ENCODE assay signal across 21 cellular contexts in the genomic region with DNA sequence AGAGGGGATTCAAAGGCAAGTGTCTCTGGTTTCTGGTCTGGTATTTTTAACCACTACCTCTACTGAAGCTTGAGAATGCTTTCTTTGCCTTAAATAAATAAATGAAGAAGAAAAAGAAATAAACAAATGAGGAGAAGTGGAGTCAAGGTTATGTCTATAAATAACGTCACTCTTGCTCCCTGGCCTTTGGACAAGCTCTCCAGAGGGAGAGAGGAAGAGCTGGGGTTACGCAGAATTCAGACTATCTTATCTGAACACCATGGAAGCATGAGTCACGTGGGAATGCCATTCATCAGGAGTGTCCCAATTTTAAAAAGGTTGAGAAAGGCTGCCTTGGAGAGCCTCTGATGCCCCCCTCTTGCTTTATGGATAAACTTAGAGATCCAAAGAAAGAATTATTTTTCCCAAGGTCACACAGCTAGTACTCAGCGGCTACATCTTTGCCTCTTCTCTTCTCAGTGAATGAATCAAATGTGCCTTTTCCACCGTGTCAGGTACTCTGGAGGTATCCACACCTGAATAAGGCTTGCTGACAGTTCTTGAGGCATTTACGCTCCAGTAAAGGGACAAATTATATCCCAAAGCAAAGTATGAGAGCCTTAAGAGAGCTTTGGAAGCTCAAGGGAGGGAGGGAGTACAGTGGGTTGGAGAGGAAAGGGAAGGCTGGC. TPM values are rescaled to one million over a fixed set of nuclear protein-coding genes. Genes with fewer than 3 reads are reported as not detected.
DNase-seq lines count a peak whose midpoint lies in the region; ATAC-seq, FAIRE-seq and TF ChIP-seq lines count a peak whose summit lies in the region.
"Had no signal": no experiment of that assay in that cellular context is flagged by ENCODE, and none has a peak within 500 bp of the region (broad histone marks: within the 10 kb centered on the region; RNA-seq: fewer than 3 reads in every experiment).

No MANE protein-coding gene starts in this region.

- H3K27ac Mint-ChIP-seq in activated CD4-positive, alpha-beta memory T cell treated with anti-CD3 and anti-CD28 coated beads for 36 hours, result no peak overlapping the region
- H3K27ac Mint-ChIP-seq: activated naive CD8-positive, alpha-beta T cell treated with anti-CD3 and anti-CD28 coated beads, Interleukin-2, amount 10 ng/mL, durations not matched to agents 7 days and 5 days; activated T-helper 1 cell treated with anti-CD3 and anti-CD28 coated beads, Interleukin-12 subunit alpha, Interleukin-12 subunit beta, Interleukin-2, Interleukin-4 antibody, amounts not matched to agents 30 ng/mL and 10 ng/mL and 1 ng/mL, durations not matched to agents 14 hours and 24 hours and 36 hours; IgD-negative memory B cell had no signal

- peaks cover 23% of the 10 kb centered on the region for H3K27me3 Mint-ChIP-seq in activated CD4-positive, alpha-beta memory T cell treated with anti-CD3 and anti-CD28 coated beads for 36 hours

- no peak for TF ChIP-seq POLR2A in H54 (IDR thresholded peaks at IDR 0.05; ENCODE audit: low read depth, low read length)

- peak; percentile 35 for DNase-seq in ELR (ENCODE audit: low read depth)
- DNase-seq in adipocyte (ENCODE audit: low read depth), result peak; percentile 32
- peak; percentile 72 to 81 for DNase-seq in cardiac muscle cell (ENCODE audit: low read depth in 1 of 2, low spot score in 1 of 2)
- no peak for DNase-seq in H54 (ENCODE audit: insufficient read length, low spot score)
- no peak for DNase-seq in activated CD4-positive, alpha-beta memory T cell treated with anti-CD3 and anti-CD28 coated beads for 36 hours
- no peak for DNase-seq in DMS79 (lab: John Stamatoyannopoulos, UW)
- DNase-seq: activated naive CD8-positive, alpha-beta T cell treated with anti-CD3 and anti-CD28 coated beads, Interleukin-2, amount 10 ng/mL, durations not matched to agents 7 days and 5 days; Caco-2; H7; NCI-H1048; NCI-H82; nucleus accumbens; T-helper 1 cell; testis had no signal

- ATAC-seq in HG02798 (IDR thresholded peaks at IDR 0.05; ENCODE audit: poor library complexity, unreplicated experiment), result no peak

- H3K36me3 ChIP-seq in adipocyte (ENCODE audit: control insufficient read depth, insufficient read depth, low read length, severe bottlenecking), result no peaks in the 10 kb centered on the region
- H3K36me3 ChIP-seq in cardiac muscle cell, result no peaks in the 10 kb centered on the region
- no peaks in the 10 kb centered on the region for H3K36me3 ChIP-seq in mesodermal cell (ENCODE audit: control insufficient read depth, insufficient read depth, low read length)

- no peak overlapping the region for H3K4me3 Mint-ChIP-seq in activated CD4-positive, alpha-beta memory T cell treated with anti-CD3 and anti-CD28 coated beads for 36 hours
- H3K4me3 Mint-ChIP-seq: activated naive CD8-positive, alpha-beta T cell treated with anti-CD3 and anti-CD28 coated beads, Interleukin-2, amount 10 ng/mL, durations not matched to agents 7 days and 5 days; activated T-helper 1 cell treated with anti-CD3 and anti-CD28 coated beads, Interleukin-12 subunit alpha, Interleukin-12 subunit beta, Interleukin-2, Interleukin-4 antibody, amounts not matched to agents 30 ng/mL and 10 ng/mL and 1 ng/mL, durations not matched to agents 14 hours and 24 hours and 36 hours had no signal

- H3K27me3 ChIP-seq in adipocyte (replicated peaks; ENCODE audit: control insufficient read depth, insufficient read depth, low read length), result peaks cover 12% of the 10 kb centered on the region
- H3K27me3 ChIP-seq in cardiac muscle cell, result no peaks in the 10 kb centered on the region
- H3K27me3 ChIP-seq: testis had no signal

- no peaks in the 10 kb centered on the region for H3K36me3 Mint-ChIP-seq in activated CD4-positive, alpha-beta memory T cell treated with anti-CD3 and anti-CD28 coated beads for 36 hours
- H3K36me3 Mint-ChIP-seq: activated naive CD8-positive, alpha-beta T cell treated with anti-CD3 and anti-CD28 coated beads, Interleukin-2, amount 10 ng/mL, durations not matched to agents 7 days and 5 days; IgD-negative memory B cell had no signal

- H3K27ac ChIP-seq in cardiac muscle cell, result peak overlapping the region; percentile 90
- peak overlapping the region; percentile 52 for H3K27ac ChIP-seq in mesodermal cell (ENCODE audit: low read depth, low read length, severe bottlenecking)
- H3K27ac ChIP-seq: skin epidermis, testis had no signal

- intact Hi-C loops in activated CD4-positive, alpha-beta memory T cell treated with anti-CD3 and anti-CD28 coated beads for 36 hours (cut with micrococcal nuclease), result no loop called here

- FAIRE-seq in H54 (lab: Jason Lieb, UNC), result no peak
- FAIRE-seq: RCC 7860 had no signal

- no peaks in the 10 kb centered on the region for H3K4me1 Mint-ChIP-seq in activated CD4-positive, alpha-beta memory T cell treated with anti-CD3 and anti-CD28 coated beads for 36 hours (ENCODE audit: low read depth)
- H3K4me1 Mint-ChIP-seq: activated naive CD8-positive, alpha-beta T cell treated with anti-CD3 and anti-CD28 coated beads, Interleukin-2, amount 10 ng/mL, durations not matched to agents 7 days and 5 days had no signal

- no peak for TF ChIP-seq CTCF in cardiac muscle cell (IDR thresholded peaks at IDR 0.05; ENCODE audit: low read depth, low read length)

- POLR2A ChIA-PET in activated CD4-positive, alpha-beta memory T cell treated with anti-CD3 and anti-CD28 coated beads for 36 hours (lab: Charles Lee), result interaction anchor here (2.0 kb wide), 1 partner anchor 12 kb away, joined by 4 read pairs; no protein-coding TSS in a partner anchor

- CTCF ChIA-PET in activated CD4-positive, alpha-beta memory T cell treated with anti-CD3 and anti-CD28 coated beads for 36 hours (lab: Charles Lee), result interaction anchor here (0.9 to 1.5 kb wide), 4 partner anchors 15 to 80 kb away, joined by 3 to 4 read pairs (median 4); partner anchors contain the start of gene SIRT4

- H3K4me3 ChIP-seq in adipocyte (ENCODE audit: low read length) (no peak overlapping the region), cardiac muscle cell (no peak overlapping the region), mesodermal cell (ENCODE audit: extremely low read depth, insufficient read depth, low read length, poor library complexity, severe bottlenecking) (no peak overlapping the region)
- H3K4me3 ChIP-seq: skin epidermis, testis had no signal

- 82 to 87% methylated on average over 4 of the region's 6 CpGs for WGBS in mesodermal cell (ENCODE audit: insufficient coverage in 2 of 2), 2 experiments

- H3K9me3 ChIP-seq in adipocyte (ENCODE audit: control insufficient read depth, low read length) (no peaks in the 10 kb centered on the region), cardiac muscle cell (ENCODE audit: low read depth) (no peaks in the 10 kb centered on the region), mesodermal cell (ENCODE audit: control insufficient read depth, low read length) (no peaks in the 10 kb centered on the region)
- H3K9me3 ChIP-seq: Caco-2, testis had no signal

- no peak overlapping the region for H3K9ac ChIP-seq in adipocyte (ENCODE audit: low read length)

- no peaks in the 10 kb centered on the region for H3K9me3 Mint-ChIP-seq in activated CD4-positive, alpha-beta memory T cell treated with anti-CD3 and anti-CD28 coated beads for 36 hours
- H3K9me3 Mint-ChIP-seq: activated naive CD8-positive, alpha-beta T cell treated with anti-CD3 and anti-CD28 coated beads, Interleukin-2, amount 10 ng/mL, durations not matched to agents 7 days and 5 days; activated T-helper 1 cell treated with anti-CD3 and anti-CD28 coated beads, Interleukin-12 subunit alpha, Interleukin-12 subunit beta, Interleukin-2, Interleukin-4 antibody, amounts not matched to agents 30 ng/mL and 10 ng/mL and 1 ng/mL, durations not matched to agents 14 hours and 24 hours and 36 hours; IgD-negative memory B cell had no signal

- H3K4me1 ChIP-seq in adipocyte (ENCODE audit: control insufficient read depth, insufficient read depth, low read length), result peaks cover 7% of the 10 kb centered on the region
- H3K4me1 ChIP-seq in cardiac muscle cell (ENCODE audit: low read depth), result peaks cover 22% of the 10 kb centered on the region
- H3K4me1 ChIP-seq in mesodermal cell (ENCODE audit: control insufficient read depth, insufficient read depth, low read length, poor library complexity, severe bottlenecking), result peaks cover 15% of the 10 kb centered on the region

RNA-seq across cellular contexts. Expression of gene MSI1, which starts 12.9 kb away (rescaled TPM):
- 22.5 and 28.8 TPM in 2 replicates for total RNA-seq in cardiac muscle cell
- 26.2 and 38.7 TPM in 2 replicates for polyA plus RNA-seq in cardiac muscle cell
- polyA plus RNA-seq in mesodermal cell (2013, experiment 1 of 2), result 21.1 TPM
- polyA plus RNA-seq in mesodermal cell (2013, experiment 2 of 2), result 15.6 TPM
- 1 to 10 TPM; 1.5 to 2.7 TPM for total RNA-seq in activated CD4-positive, alpha-beta memory T cell treated with anti-CD3 and anti-CD28 coated beads for 36 hours
- total RNA-seq: activated naive CD8-positive, alpha-beta T cell treated with anti-CD3 and anti-CD28 coated beads, Interleukin-2, amount 10 ng/mL, durations not matched to agents 7 days and 5 days; activated T-helper 1 cell treated with anti-CD3 and anti-CD28 coated beads, Interleukin-12 subunit alpha, Interleukin-12 subunit beta, Interleukin-2, Interleukin-4 antibody, amounts not matched to agents 30 ng/mL and 10 ng/mL and 1 ng/mL, durations not matched to agents 14 hours and 24 hours and 36 hours; glomerular endothelial cell had no signal
- polyA plus RNA-seq: IgD-negative memory B cell had no signal

RNA-seq across cellular contexts. Expression of gene PLA2G1B, which starts 54.3 kb away (rescaled TPM):
- not detected in 2 replicates for total RNA-seq in cardiac muscle cell
- polyA plus RNA-seq in cardiac muscle cell, result not detected in 2 replicates
- polyA plus RNA-seq in mesodermal cell (2013, experiment 1 of 2), result not detected
- not detected for polyA plus RNA-seq in mesodermal cell (2013, experiment 2 of 2)
- total RNA-seq in activated CD4-positive, alpha-beta memory T cell treated with anti-CD3 and anti-CD28 coated beads for 36 hours, result not detected
- total RNA-seq: activated naive CD8-positive, alpha-beta T cell treated with anti-CD3 and anti-CD28 coated beads, Interleukin-2, amount 10 ng/mL, durations not matched to agents 7 days and 5 days; activated T-helper 1 cell treated with anti-CD3 and anti-CD28 coated beads, Interleukin-12 subunit alpha, Interleukin-12 subunit beta, Interleukin-2, Interleukin-4 antibody, amounts not matched to agents 30 ng/mL and 10 ng/mL and 1 ng/mL, durations not matched to agents 14 hours and 24 hours and 36 hours; Caco-2; glomerular endothelial cell; H7 had no signal
- polyA plus RNA-seq: IgD-negative memory B cell had no signal

RNA-seq across cellular contexts. Expression of gene COX6A1, which starts 56.0 kb away (rescaled TPM):
- 759 and 1,227 TPM in 2 replicates for total RNA-seq in cardiac muscle cell
- polyA plus RNA-seq in cardiac muscle cell, result 1,076 and 1,511 TPM in 2 replicates
- polyA plus RNA-seq in mesodermal cell (2013, experiment 1 of 2), result 581 TPM
- polyA plus RNA-seq in mesodermal cell (2013, experiment 2 of 2), result 512 TPM
- total RNA-seq in activated CD4-positive, alpha-beta memory T cell treated with anti-CD3 and anti-CD28 coated beads for 36 hours, result 100 to 1,000 TPM; 474 to 478 TPM

Comparison
In these comparisons a context has a peak if more than half of its experiments do, and no peak if none do; other contexts are left out.
1. DNase-seq: peak in ELR (single experiment), adipocyte (single experiment) and cardiac muscle cell (2 of 2); none in H54 (single experiment), activated CD4-positive, alpha-beta memory T cell treated with anti-CD3 and anti-CD28 coated beads for 36 hours (single experiment) and DMS79 (single experiment).